Comparison of ENCODE assay signal across 8 cellular contexts in the genomic region with DNA sequence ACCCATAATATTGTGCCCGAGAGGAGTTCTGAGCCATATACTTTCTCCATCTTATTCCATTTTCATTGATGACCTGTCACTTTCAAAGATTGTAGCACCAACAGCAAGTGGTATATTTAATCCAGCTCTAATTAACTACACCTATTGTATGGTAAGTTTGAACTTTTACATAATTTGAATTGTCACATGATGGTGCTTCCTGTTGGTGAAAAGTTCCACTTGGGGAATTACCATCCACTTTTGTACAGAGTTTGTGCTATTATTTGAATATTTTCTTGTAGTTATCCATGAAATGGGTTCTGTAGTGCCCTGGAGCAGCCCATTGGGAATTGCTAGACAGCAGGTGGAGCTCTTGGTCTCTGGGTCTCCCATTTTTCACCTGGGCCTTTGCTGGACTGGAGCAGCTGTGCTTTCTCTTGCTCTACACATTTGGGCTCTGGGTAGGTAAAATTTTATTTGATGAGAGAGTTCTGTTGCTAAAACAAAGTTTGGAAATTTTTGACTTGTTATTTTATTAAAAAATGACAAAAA. TPM values are rescaled to one million over a fixed set of nuclear protein-coding genes. Genes with fewer than 3 reads are reported as not detected.
DNase-seq lines count a peak whose midpoint lies in the region; ATAC-seq and TF ChIP-seq lines count a peak whose summit lies in the region.

No MANE protein-coding gene starts in this region.

- H3K4me3 ChIP-seq in colonic mucosa (no peak overlapping the region), psoas muscle (no peak overlapping the region), suprapubic skin (no peak overlapping the region)

- peak; percentile 3 for DNase-seq in NCI-H510A treated with DMSO at 0.1 percent for 48 hours (lab: John Stamatoyannopoulos, UW)
- no peak for DNase-seq in NCI-H510A (lab: John Stamatoyannopoulos, UW)
- peak; percentile 22 for DNase-seq in NCI-H1694 (lab: John Stamatoyannopoulos, UW)
- peak; percentile 32 for DNase-seq in colonic mucosa
- no peak for DNase-seq in psoas muscle
- no peak for DNase-seq in CD4-positive, alpha-beta T cell
- DNase-seq in suprapubic skin (ENCODE audit: low spot score in 2 of 2) = no peak
- DNase-seq in NCI-H128 (lab: John Stamatoyannopoulos, UW; ENCODE audit: unreplicated experiment) = no peak

- TF ChIP-seq CTCF in colonic mucosa (IDR thresholded peaks at IDR 0.05) (peak; percentile 22), psoas muscle (IDR thresholded peaks at IDR 0.05) (peak; percentile 31), suprapubic skin (IDR thresholded peaks at IDR 0.05) (no peak)
- no peak for TF ChIP-seq CTCF in CD4-positive, alpha-beta T cell (IDR thresholded peaks at IDR 0.05)

- no peak for TF ChIP-seq EP300 in suprapubic skin (IDR thresholded peaks at IDR 0.05)

- TF ChIP-seq POLR2A in suprapubic skin (IDR thresholded peaks at IDR 0.05) = no peak

- POLR2A ChIA-PET in CD4-positive, alpha-beta T cell (lab: Charles Lee) = interaction anchor here (0.8 kb wide), 1 partner anchor 41 kb away, joined by 4 read pairs; a partner anchor contains a TSS

- H3K27ac Mint-ChIP-seq in CD4-positive, alpha-beta T cell = no peak overlapping the region

- 94 to 100% (median 97%) methylated on average over 1 of the region's 1 CpG for WGBS in psoas muscle, 3 donors
- 96% methylated on average over 1 of the region's 1 CpG for WGBS in suprapubic skin

- no peaks in the 10 kb centered on the region for H3K4me1 ChIP-seq in colonic mucosa
- H3K4me1 ChIP-seq in psoas muscle = no peaks in the 10 kb centered on the region
- no peaks in the 10 kb centered on the region for H3K4me1 ChIP-seq in suprapubic skin

- H3K4me3 Mint-ChIP-seq in CD4-positive, alpha-beta T cell = no peak overlapping the region

- H3K9ac ChIP-seq in colonic mucosa (ENCODE audit: low read depth in 2 of 2, low read length in 2 of 2) = no peak overlapping the region

- H3K27ac ChIP-seq in colonic mucosa (no peak overlapping the region), psoas muscle (no peak overlapping the region), suprapubic skin (no peak overlapping the region)
- no peak overlapping the region for H3K27ac ChIP-seq in CD4-positive, alpha-beta T cell (ENCODE audit: low read depth, low read length)

- H3K9me3 ChIP-seq in colonic mucosa (no peaks in the 10 kb centered on the region), psoas muscle (no peaks in the 10 kb centered on the region), suprapubic skin (no peaks in the 10 kb centered on the region)
- H3K9me3 ChIP-seq in CD4-positive, alpha-beta T cell (ENCODE audit: control insufficient read depth, low read length) = no peaks in the 10 kb centered on the region

- no peaks in the 10 kb centered on the region for H3K9me3 Mint-ChIP-seq in CD4-positive, alpha-beta T cell

- peaks cover 16% of the 10 kb centered on the region for H3K4me1 Mint-ChIP-seq in CD4-positive, alpha-beta T cell (ENCODE audit: low read depth)

- peak in 1 of 4 donors; percentile 61 for ATAC-seq in psoas muscle
- no peak for ATAC-seq in CD4-positive, alpha-beta T cell (ENCODE audit: poor library complexity)

- no peaks in the 10 kb centered on the region for H3K36me3 ChIP-seq in colonic mucosa
- no peaks in the 10 kb centered on the region for H3K36me3 ChIP-seq in psoas muscle (ENCODE audit: insufficient read depth in 1 of 2, low read depth in 1 of 2)
- H3K36me3 ChIP-seq in suprapubic skin = no peaks in the 10 kb centered on the region

- H3K36me3 Mint-ChIP-seq in CD4-positive, alpha-beta T cell (ENCODE audit: low read depth) = no peaks in the 10 kb centered on the region

- H3K27me3 ChIP-seq in colonic mucosa (no peaks in the 10 kb centered on the region), psoas muscle (ENCODE audit: insufficient read depth in 3 of 3, low read length in 2 of 3) (no peaks in the 10 kb centered on the region), suprapubic skin (no peaks in the 10 kb centered on the region)
- H3K27me3 ChIP-seq in CD4-positive, alpha-beta T cell (ENCODE audit: control insufficient read depth, insufficient read depth, low read length) = no peaks in the 10 kb centered on the region

- CTCF ChIA-PET in CD4-positive, alpha-beta T cell (lab: Charles Lee) = interaction anchor here (1.1 to 1.4 kb wide), 2 partner anchors 22 to 35 kb away, joined by 3 read pairs; no protein-coding TSS in a partner anchor

- no peaks in the 10 kb centered on the region for H3K27me3 Mint-ChIP-seq in CD4-positive, alpha-beta T cell

- intact Hi-C loops in colonic mucosa (cut with DNase I) = loop anchor here (2.0 kb wide), 1 partner anchor 34 kb away; no protein-coding TSS in a partner anchor
- intact Hi-C loops in psoas muscle (cut with DNase I) = no loop called here
- intact Hi-C loops in CD4-positive, alpha-beta T cell (cut with DNase I, micrococcal nuclease) = no loop called here

RNA-seq across cellular contexts. Expression of gene SMCO3, which starts 3.0 kb away (rescaled TPM):
- total RNA-seq in colonic mucosa (not detected), psoas muscle (not detected), suprapubic skin (not detected)
- under 1 TPM in 2 of 3 donors, not detected in 1; 0.04 to 0.05 TPM for polyA plus RNA-seq in psoas muscle
- not detected for total RNA-seq in CD4-positive, alpha-beta T cell

RNA-seq across cellular contexts. Expression of gene C12orf60, which starts 7.5 kb away (rescaled TPM):
- total RNA-seq in colonic mucosa (under 1 TPM; 0.42 to 0.89 TPM), psoas muscle (1 to 10 TPM in 3 of 4 donors, under 1 TPM in 1; 0.78 to 2.3 (median 1.6) TPM), suprapubic skin (under 1 TPM in 2 of 4 donors, not detected in 2; 0.31 to 0.83 TPM)
- polyA plus RNA-seq in psoas muscle = 1 to 10 TPM in 2 of 3 donors, under 1 TPM in 1; 0.49 to 4.0 (median 1.8) TPM
- total RNA-seq in CD4-positive, alpha-beta T cell = under 1 TPM; 0.11 to 0.22 TPM

RNA-seq across cellular contexts. Expression of gene WBP11, which starts 7.7 kb away (rescaled TPM):
- total RNA-seq in colonic mucosa (10 to 100 TPM; 55.3 to 60.0 TPM), psoas muscle (10 to 100 TPM; 34.6 to 68.0 (median 58.3) TPM), suprapubic skin (10 to 100 TPM; 16.7 to 24.4 (median 19.7) TPM)
- polyA plus RNA-seq in psoas muscle = 10 to 100 TPM; 22.7 to 48.7 (median 43.0) TPM
- 100 to 1,000 TPM; 169 to 188 TPM for total RNA-seq in CD4-positive, alpha-beta T cell

RNA-seq across cellular contexts. Expression of gene ART4, which starts 32.3 kb away (rescaled TPM):
- total RNA-seq in colonic mucosa (under 1 TPM in 1 of 2 donors, not detected in 1; 0.49 TPM), psoas muscle (under 1 TPM in 2 of 4 donors, not detected in 2; 0.17 to 0.19 TPM), suprapubic skin (1 to 10 TPM in 1 of 4 donors, under 1 TPM in 2, not detected in 1; 0.17 to 1.3 (median 0.42) TPM)
- polyA plus RNA-seq in psoas muscle = under 1 TPM; 0.14 to 0.39 (median 0.17) TPM
- total RNA-seq in CD4-positive, alpha-beta T cell = not detected

Comparison
In these comparisons a context has a peak if more than half of its experiments do, and no peak if none do; other contexts are left out.
1. DNase-seq: peak in NCI-H510A treated with DMSO at 0.1 percent for 48 hours (single experiment), NCI-H1694 (single experiment) and colonic mucosa (single experiment); none in NCI-H510A (single experiment), psoas muscle (0 of 2), CD4-positive, alpha-beta T cell (0 of 10), suprapubic skin (0 of 2) and NCI-H128 (single experiment).
2. CTCF ChIP-seq: peak in colonic mucosa (single experiment) and psoas muscle (single experiment); none in CD4-positive, alpha-beta T cell (single experiment) and suprapubic skin (0 of 2).